ENCODE assay signal across 21 cellular contexts in genomic region chr14:54688229-54688628, GRCh38.
DNase-seq lines count a peak whose midpoint lies in the region; ATAC-seq and TF ChIP-seq lines count a peak whose summit lies in the region.
"Had no signal": no experiment of that assay in that cellular context is flagged by ENCODE, and none has a peak within 500 bp of the region (broad histone marks: within the 10 kb centered on the region; RNA-seq: fewer than 3 reads in every experiment).

No MANE protein-coding gene starts in this region.

- H2AFZ ChIP-seq in GM23248 (no peak overlapping the region), SK-N-SH (ENCODE audit: low read depth) (no peak overlapping the region)
- H2AFZ ChIP-seq: GM23338 had no signal

- H3K27ac Mint-ChIP-seq in activated CD8-positive, alpha-beta T cell treated with anti-CD3 and anti-CD28 coated beads for 36 hours, result no peak overlapping the region
- no peak overlapping the region for H3K27ac Mint-ChIP-seq in activated CD8-positive, alpha-beta T cell treated with anti-CD3 and anti-CD28 coated beads, Interleukin-2, amount 10 ng/mL, durations not matched to agents 7 days and 5 days
- H3K27ac Mint-ChIP-seq: GM23338, mesothelial cell of epicardium, T-helper 17 cell had no signal

- POLR2A ChIA-PET in activated CD8-positive, alpha-beta T cell treated with anti-CD3 and anti-CD28 coated beads for 36 hours (lab: Charles Lee), result interaction anchor here (0.6 kb wide), 1 partner anchor 121 kb away, joined by 3 read pairs; no protein-coding TSS in a partner anchor
- POLR2A ChIA-PET in activated CD8-positive, alpha-beta T cell treated with anti-CD3 and anti-CD28 coated beads, Interleukin-2, amount 10 ng/mL, durations not matched to agents 7 days and 5 days (lab: Charles Lee), result no interaction called here
- POLR2A ChIA-PET in SK-N-SH (lab: Yijun Ruan, JAX), result no interaction called here

- peak; percentile 74 for ATAC-seq in activated CD8-positive, alpha-beta T cell treated with anti-CD3 and anti-CD28 coated beads for 36 hours
- no peak for ATAC-seq in activated CD8-positive, alpha-beta T cell treated with anti-CD3 and anti-CD28 coated beads, Interleukin-2, amount 10 ng/mL, durations not matched to agents 7 days and 5 days
- ATAC-seq: GM23338, K562, T-helper 17 cell had no signal

- H3K4me1 Mint-ChIP-seq in activated CD8-positive, alpha-beta T cell treated with anti-CD3 and anti-CD28 coated beads for 36 hours (ENCODE audit: low read depth), result peaks cover 29% of the 10 kb centered on the region
- peaks cover 44% of the 10 kb centered on the region for H3K4me1 Mint-ChIP-seq in activated CD8-positive, alpha-beta T cell treated with anti-CD3 and anti-CD28 coated beads, Interleukin-2, amount 10 ng/mL, durations not matched to agents 7 days and 5 days (ENCODE audit: low read depth)

- H3K27me3 ChIP-seq in GM23248 (replicated peaks; ENCODE audit: insufficient read depth), result no peaks in the 10 kb centered on the region
- H3K27me3 ChIP-seq in thyroid gland, result no peaks in the 10 kb centered on the region
- H3K27me3 ChIP-seq in SK-N-SH (ENCODE audit: insufficient read depth), result no peaks in the 10 kb centered on the region
- H3K27me3 ChIP-seq: cardiac muscle cell had no signal

- no peak overlapping the region for H3K4me2 ChIP-seq in GM23248 (ENCODE audit: unreplicated experiment)
- no peak overlapping the region for H3K4me2 ChIP-seq in SK-N-SH
- H3K4me2 ChIP-seq: GM23338 had no signal

- no peak overlapping the region for H3K4me3 Mint-ChIP-seq in activated CD8-positive, alpha-beta T cell treated with anti-CD3 and anti-CD28 coated beads for 36 hours
- H3K4me3 Mint-ChIP-seq in activated CD8-positive, alpha-beta T cell treated with anti-CD3 and anti-CD28 coated beads, Interleukin-2, amount 10 ng/mL, durations not matched to agents 7 days and 5 days, result no peak overlapping the region
- H3K4me3 Mint-ChIP-seq: GM23338, mesothelial cell of epicardium, T-helper 17 cell had no signal

- CTCF ChIA-PET in activated CD8-positive, alpha-beta T cell treated with anti-CD3 and anti-CD28 coated beads for 36 hours (lab: Charles Lee), result no interaction called here
- CTCF ChIA-PET in activated CD8-positive, alpha-beta T cell treated with anti-CD3 and anti-CD28 coated beads, Interleukin-2, amount 10 ng/mL, durations not matched to agents 7 days and 5 days (lab: Charles Lee), result no interaction called here
- CTCF ChIA-PET in SK-N-SH (lab: Yijun Ruan, JAX), result interaction anchor here (4.3 kb wide), 1 partner anchor 122 kb away, joined by 51 read pairs; the partner anchor contains the start of gene SAMD4A

- H3K27me3 Mint-ChIP-seq in activated CD8-positive, alpha-beta T cell treated with anti-CD3 and anti-CD28 coated beads for 36 hours, result peaks cover 24% of the 10 kb centered on the region
- peaks cover 41% of the 10 kb centered on the region for H3K27me3 Mint-ChIP-seq in activated CD8-positive, alpha-beta T cell treated with anti-CD3 and anti-CD28 coated beads, Interleukin-2, amount 10 ng/mL, durations not matched to agents 7 days and 5 days (ENCODE audit: low read depth)

- H3K9me2 ChIP-seq in GM23248 (ENCODE audit: insufficient read depth), result no peaks in the 10 kb centered on the region
- no peaks in the 10 kb centered on the region for H3K9me2 ChIP-seq in SK-N-SH

- peaks cover 58% of the 10 kb centered on the region for H3K4me1 ChIP-seq in GM23248 (ENCODE audit: insufficient read depth)
- H3K4me1 ChIP-seq in thyroid gland, result peaks cover 3 to 30% of the 10 kb centered on the region in 2 donors
- H3K4me1 ChIP-seq in SK-N-SH (ENCODE audit: control insufficient read depth in 1 of 2, insufficient read depth in 2 of 2, low read depth in 1 of 2, low read length in 1 of 2), result peaks cover 28 to 35% of the 10 kb centered on the region in 2 experiments

- peaks cover 2% of the 10 kb centered on the region for H3K36me3 Mint-ChIP-seq in activated CD8-positive, alpha-beta T cell treated with anti-CD3 and anti-CD28 coated beads for 36 hours (ENCODE audit: low read depth)
- H3K36me3 Mint-ChIP-seq in activated CD8-positive, alpha-beta T cell treated with anti-CD3 and anti-CD28 coated beads, Interleukin-2, amount 10 ng/mL, durations not matched to agents 7 days and 5 days (ENCODE audit: low read depth), result peaks cover 3% of the 10 kb centered on the region
- H3K36me3 Mint-ChIP-seq: mesothelial cell of epicardium had no signal

- no peak for TF ChIP-seq EP300 in SK-N-SH (IDR thresholded peaks at IDR 0.05; ENCODE audit: borderline replicate concordance in 1 of 2, low read depth in 1 of 2, low read length in 1 of 2)

- H3K9me3 ChIP-seq in GM23248 (ENCODE audit: low read depth) (no peaks in the 10 kb centered on the region), thyroid gland (no peaks in the 10 kb centered on the region), SK-N-SH (no peaks in the 10 kb centered on the region)

- H3K9ac ChIP-seq in GM23248, result no peak overlapping the region
- H3K9ac ChIP-seq in SK-N-SH, result no peak overlapping the region

- TF ChIP-seq RAD21 in SK-N-SH (IDR thresholded peaks at IDR 0.05; ENCODE audit: low read length), result no peak

- no peak for TF ChIP-seq POLR2A in thyroid gland (IDR thresholded peaks at IDR 0.05)

- TF ChIP-seq CTCF in activated CD8-positive, alpha-beta T cell treated with anti-CD3 and anti-CD28 coated beads for 36 hours (IDR thresholded peaks at IDR 0.05), result no peak
- TF ChIP-seq CTCF in coronary artery (IDR thresholded peaks at IDR 0.05) (no peak), thyroid gland (IDR thresholded peaks at IDR 0.05) (no peak), SK-N-SH (IDR thresholded peaks at IDR 0.05) (no peak)

- no peaks in the 10 kb centered on the region; the same call in 1 of the 2 replicates for H4K20me1 ChIP-seq in GM23248 (ENCODE audit: insufficient read depth)
- peaks cover 22% of the 10 kb centered on the region for H4K20me1 ChIP-seq in SK-N-SH (ENCODE audit: insufficient read depth)

- H3K36me3 ChIP-seq in GM23248 (ENCODE audit: low read depth), result no peaks in the 10 kb centered on the region
- H3K36me3 ChIP-seq in thyroid gland, result no peaks in the 10 kb centered on the region
- H3K36me3 ChIP-seq in SK-N-SH (replicated peaks in 1 of 2; ENCODE audit: control insufficient read depth in 1 of 2, insufficient read depth in 2 of 2, low read length in 1 of 2), result no peaks in the 10 kb centered on the region
- H3K36me3 ChIP-seq: cardiac muscle cell had no signal

- H3F3A ChIP-seq in GM23248 (ENCODE audit: insufficient read depth), result peaks cover 38% of the 10 kb centered on the region
- H3F3A ChIP-seq in SK-N-SH (replicated peaks; ENCODE audit: insufficient read depth), result peaks cover 27% of the 10 kb centered on the region

- H3K4me3 ChIP-seq in GM23248 (no peak overlapping the region), coronary artery (no peak overlapping the region), thyroid gland (replicated peaks in 1 of 3) (no peak overlapping the region), SK-N-SH (ENCODE audit: low read depth in 2 of 2, low read length in 1 of 2) (no peak overlapping the region)
- H3K4me3 ChIP-seq: cardiac muscle cell, GM23338, K562 had no signal

- intact Hi-C loops in activated CD8-positive, alpha-beta T cell treated with anti-CD3 and anti-CD28 coated beads for 36 hours (cut with micrococcal nuclease), result no loop called here
- intact Hi-C loops in thyroid gland (cut with DNase I), result no loop called here

- H3K27ac ChIP-seq in GM23248 (0 out of 2 replicates have a peak overlapping the region, but pooled peaks have one; percentile 88), coronary artery (peak overlapping the region; percentile 93 to 94), thyroid gland (peak overlapping the region in 1 of 3 donors; percentile 79), SK-N-SH (ENCODE audit: low read depth in 2 of 2, low read length in 1 of 2) (no peak overlapping the region)
- H3K27ac ChIP-seq: C4-2B, cardiac muscle cell, WERI-Rb-1 had no signal

- in situ Hi-C loops in GM23248 (cut with MboI), result no loop called here

- H3K79me2 ChIP-seq in GM23248 (ENCODE audit: insufficient read depth) (peaks cover 86% of the 10 kb centered on the region), SK-N-SH (ENCODE audit: insufficient read depth) (peaks cover 87% of the 10 kb centered on the region)

- peak; percentile 54 for DNase-seq in activated CD8-positive, alpha-beta T cell treated with anti-CD3 and anti-CD28 coated beads for 36 hours
- DNase-seq in activated CD8-positive, alpha-beta T cell treated with anti-CD3 and anti-CD28 coated beads, Interleukin-2, amount 10 ng/mL, durations not matched to agents 7 days and 5 days, result no peak
- DNase-seq in GM23248 (no peak), coronary artery (ENCODE audit: low spot score) (no peak), D341Med (ENCODE audit: low spot score) (no peak), thyroid gland (no peak), SK-N-SH (no peak)
- peak; percentile 37 for DNase-seq in stimulated activated CD8-positive, alpha-beta memory T cell treated with anti-CD3 and anti-CD28 coated beads, Interleukin-4, amount 100 ng/mL, for 48 hours
- DNase-seq: effector CD8-positive, alpha-beta T cell; hippocampal formation; NCI-H2029; NCI-H510A treated with DMSO at 0.1 percent for 48 hours; retina; SHP77 treated with DMSO at 0.1 percent for 48 hours; T-helper 17 cell; WERI-Rb-1 had no signal

- no peaks in the 10 kb centered on the region for H3K9me3 Mint-ChIP-seq in activated CD8-positive, alpha-beta T cell treated with anti-CD3 and anti-CD28 coated beads for 36 hours
- no peaks in the 10 kb centered on the region for H3K9me3 Mint-ChIP-seq in activated CD8-positive, alpha-beta T cell treated with anti-CD3 and anti-CD28 coated beads, Interleukin-2, amount 10 ng/mL, durations not matched to agents 7 days and 5 days (ENCODE audit: insufficient read depth)
- H3K9me3 Mint-ChIP-seq: GM23338, mesothelial cell of epicardium had no signal

- 82 to 83% methylated on average over 10 of the region's 10 CpGs for WGBS in GM23248 (ENCODE audit: low coverage in 1 of 2, low lambda C conversion rate in 2 of 2, missing lambda C conversion rate in 2 of 2), 2 experiments
- WGBS in thyroid gland, 2 donors, result 75 to 80% methylated on average over 10 of the region's 10 CpGs
- WGBS in SK-N-SH (ENCODE audit: low lambda C conversion rate), result 92% methylated on average over 10 of the region's 10 CpGs

TF ChIP-seq in SK-N-SH, 30 proteins besides CTCF, POLR2A, EP300 and RAD21 (continues in another document):
- TF ChIP-seq EZH2phosphoT487 (IDR thresholded peaks at IDR 0.05; ENCODE audit: borderline replicate concordance, low read depth) (no peak), TCF12 (IDR thresholded peaks at IDR 0.05) (no peak), RXRA (IDR thresholded peaks at IDR 0.05; ENCODE audit: borderline replicate concordance, low read depth) (no peak), ELF1 (IDR thresholded peaks at IDR 0.05) (no peak), PBX3 (IDR thresholded peaks at IDR 0.05) (no peak)

Comparison
In these comparisons a context has a peak if more than half of its experiments do, and no peak if none do; other contexts are left out.
1. DNase-seq: peak in activated CD8-positive, alpha-beta T cell treated with anti-CD3 and anti-CD28 coated beads for 36 hours (single experiment) and stimulated activated CD8-positive, alpha-beta memory T cell treated with anti-CD3 and anti-CD28 coated beads, Interleukin-4, amount 100 ng/mL, for 48 hours (single experiment); none in activated CD8-positive, alpha-beta T cell treated with anti-CD3 and anti-CD28 coated beads, Interleukin-2, amount 10 ng/mL, durations not matched to agents 7 days and 5 days (single experiment), GM23248 (single experiment), coronary artery (single experiment), D341Med (single experiment), thyroid gland (0 of 2) and SK-N-SH (single experiment).
2. H3K27ac ChIP-seq: peak in GM23248 (single experiment) and coronary artery (2 of 2); none in SK-N-SH (0 of 2).